1 cellular context compared by ENCODE assay signal in genomic region chr1:180230791-180231505, GRCh38.
TF ChIP-seq lines count a peak whose summit lies in the region.

No MANE protein-coding gene starts in this region.

TF ChIP-seq in H1, 55 proteins besides CTCF, POLR2A, EP300 and RAD21 (continued from another document):
- TF ChIP-seq KDM4A (IDR thresholded peaks at IDR 0.05; ENCODE audit: low read depth, low read length, severe bottlenecking) (peak; percentile 79), TAF1 (IDR thresholded peaks at IDR 0.05; ENCODE audit: low read depth, low read length) (0 out of 2 replicates have a peak, but pooled peaks have one; percentile 41), GTF2F1 (IDR thresholded peaks at IDR 0.05; ENCODE audit: borderline replicate concordance, low read depth, low read length) (no peak), BCL11A (IDR thresholded peaks at IDR 0.05; ENCODE audit: low read depth in 2 of 2, low read length in 2 of 2) (peak in 1 of 2 experiments; percentile 42)
